Comparison of ENCODE assay signal across 1 cellular context in genomic region chr11:33891714-33892327, GRCh38.
TF ChIP-seq lines count a peak whose summit lies in the region.

TSS of gene LMO2 (minus strand) at chr11:33892076. CDS start at chr11:33869716, 22,360 bp downstream.

TF ChIP-seq in K562, 482 proteins besides CTCF, POLR2A, EP300 and RAD21 (continued from another document and continues in another):
- TF ChIP-seq E4F1 (CRISPR knock-in tag; IDR thresholded peaks at IDR 0.05; ENCODE audit: borderline replicate concordance): no peak
- no peak for TF ChIP-seq USF2 (CRISPR knock-in tag; IDR thresholded peaks at IDR 0.05)
- no peak for TF ChIP-seq STAG1 (CRISPR knock-in tag; IDR thresholded peaks at IDR 0.05; ENCODE audit: borderline replicate concordance)
- no peak; the same call in 1 of the 2 replicates for TF ChIP-seq MAFK (IDR thresholded peaks at IDR 0.05; ENCODE audit: low read length)
- TF ChIP-seq HMG20B (CRISPR knock-in tag; IDR thresholded peaks at IDR 0.05): no peak
- no peak for TF ChIP-seq ZFP1 (CRISPR knock-in tag; IDR thresholded peaks at IDR 0.05)
- 0 out of 2 replicates have a peak, but pooled peaks have one; percentile 49 for TF ChIP-seq ZBTB17 (CRISPR knock-in tag; IDR thresholded peaks at IDR 0.05)
- TF ChIP-seq ZNF444 (CRISPR knock-in tag; IDR thresholded peaks at IDR 0.05): no peak
- no peak for TF ChIP-seq ZBTB26 (CRISPR knock-in tag; IDR thresholded peaks at IDR 0.05)
- TF ChIP-seq ZNF511 (CRISPR knock-in tag; IDR thresholded peaks at IDR 0.05): no peak
- TF ChIP-seq FOXP4 (CRISPR knock-in tag; IDR thresholded peaks at IDR 0.05; ENCODE audit: borderline replicate concordance): no peak
- TF ChIP-seq SNIP1 (IDR thresholded peaks at IDR 0.05; ENCODE audit: low read depth): no peak
- TF ChIP-seq TCF3 (CRISPR knock-in tag; IDR thresholded peaks at IDR 0.05): 0 out of 2 replicates have a peak, but pooled peaks have one; percentile 3
- TF ChIP-seq E2F5 (CRISPR knock-in tag; IDR thresholded peaks at IDR 0.05): no peak
- no peak for TF ChIP-seq ZNF398 (CRISPR knock-in tag; IDR thresholded peaks at IDR 0.05)
- TF ChIP-seq PRPF4 (IDR thresholded peaks at IDR 0.05; ENCODE audit: insufficient read depth, low read depth, low read length, poor library complexity, severe bottlenecking): no peak
- peak; percentile 29; the same call in 1 of the 2 replicates for TF ChIP-seq ETV1 (tag; conservative IDR thresholded peaks at IDR 0.05; ENCODE audit: low read depth)
- TF ChIP-seq RCOR1 (IDR thresholded peaks at IDR 0.05; ENCODE audit: borderline replicate concordance in 1 of 2, low read depth in 2 of 2, low read length in 2 of 2): peak in 1 of 2 experiments; percentile 17; a peak in 1 of 4 replicates
- no peak for TF ChIP-seq ZNF696 (CRISPR knock-in tag; conservative IDR thresholded peaks at IDR 0.05)
- no peak for TF ChIP-seq ZBTB49 (CRISPR knock-in tag; IDR thresholded peaks at IDR 0.05; ENCODE audit: borderline replicate concordance)
- TF ChIP-seq CC2D1A (IDR thresholded peaks at IDR 0.05): no peak
- no peak for TF ChIP-seq HDAC1 (IDR thresholded peaks at IDR 0.05)
- TF ChIP-seq THAP7 (CRISPR knock-in tag; IDR thresholded peaks at IDR 0.05): no peak
- TF ChIP-seq HDAC8 (tag; IDR thresholded peaks at IDR 0.05): no peak
- no peak for TF ChIP-seq ZNF140 (CRISPR knock-in tag; IDR thresholded peaks at IDR 0.05)
- no peak for TF ChIP-seq RNF2 (IDR thresholded peaks at IDR 0.05)
- TF ChIP-seq ZNF239 (CRISPR knock-in tag; IDR thresholded peaks at IDR 0.05): no peak
- TF ChIP-seq CGGBP1 (CRISPR knock-in tag; IDR thresholded peaks at IDR 0.05): no peak
- TF ChIP-seq CREB1 (IDR thresholded peaks at IDR 0.05): no peak
- no peak for TF ChIP-seq CREB1 (CRISPR knock-in tag; IDR thresholded peaks at IDR 0.05)
- no peak for TF ChIP-seq MAX (CRISPR knock-in tag; IDR thresholded peaks at IDR 0.05)
- TF ChIP-seq ZNF280A (IDR thresholded peaks at IDR 0.05; ENCODE audit: low read depth, partially characterized antibody): no peak
- TF ChIP-seq MNT (conservative IDR thresholded peaks at IDR 0.05): no peak
- no peak for TF ChIP-seq ZC3H4 (CRISPR knock-in tag; IDR thresholded peaks at IDR 0.05; ENCODE audit: borderline replicate concordance)
- peak; percentile 16; the same call in 1 of the 2 replicates for TF ChIP-seq ZNF263 (CRISPR knock-in tag; IDR thresholded peaks at IDR 0.05; ENCODE audit: borderline replicate concordance)
- no peak for TF ChIP-seq HNRNPK (IDR thresholded peaks at IDR 0.05; ENCODE audit: low read depth, low read length, poor library complexity, severe bottlenecking)
- TF ChIP-seq TCF7 (IDR thresholded peaks at IDR 0.05; ENCODE audit: borderline replicate concordance): no peak
- TF ChIP-seq GABPB2 (CRISPR knock-in tag; conservative IDR thresholded peaks at IDR 0.05): no peak
- no peak for TF ChIP-seq KLF10 (CRISPR knock-in tag; IDR thresholded peaks at IDR 0.05)
- no peak for TF ChIP-seq SLC30A9 (CRISPR knock-in tag; IDR thresholded peaks at IDR 0.05)
- TF ChIP-seq PREB (CRISPR knock-in tag; IDR thresholded peaks at IDR 0.05): no peak
